7 cellular contexts compared by ENCODE assay signal in the genomic region with DNA sequence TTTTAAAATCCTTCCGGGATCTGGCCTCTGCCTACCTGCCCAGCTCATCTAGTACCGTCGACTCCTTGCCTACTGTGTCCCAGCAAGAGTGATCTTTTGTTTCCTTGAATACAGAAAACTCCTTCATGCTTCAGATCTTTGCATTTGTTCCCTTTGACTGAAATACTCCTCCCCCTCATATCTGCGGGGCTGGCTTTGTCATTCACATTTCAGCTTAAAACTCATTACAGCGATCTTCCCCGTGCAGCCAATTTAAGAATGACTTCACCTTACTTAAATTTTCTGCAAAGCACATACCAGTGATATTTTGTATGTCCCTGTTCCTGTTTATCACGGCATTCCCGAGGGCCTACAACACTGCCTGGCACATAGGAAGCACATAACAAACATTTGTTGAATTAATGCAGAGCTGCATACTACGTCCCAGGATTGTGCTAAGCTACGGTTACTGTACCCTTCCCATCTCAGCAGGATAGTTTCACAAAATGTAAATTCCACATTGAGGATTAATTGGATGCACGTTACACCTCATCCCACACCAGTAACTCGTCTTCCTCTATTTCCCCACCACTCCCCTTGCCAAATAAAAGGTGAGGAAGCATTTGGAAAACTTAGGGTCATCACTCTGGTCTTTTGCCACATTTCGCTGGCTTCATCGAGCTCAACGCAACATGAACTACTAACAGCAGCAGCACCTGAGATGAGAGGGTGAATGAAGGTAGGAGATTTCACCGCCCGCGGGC. TPM values are rescaled to one million over a fixed set of nuclear protein-coding genes. Genes with fewer than 3 reads are reported as not detected.
DNase-seq lines count a peak whose midpoint lies in the region; ATAC-seq, FAIRE-seq and TF ChIP-seq lines count a peak whose summit lies in the region.

No MANE protein-coding gene starts in this region.

- H3K4me1 Mint-ChIP-seq in activated T-helper 1 cell treated with anti-CD3 and anti-CD28 coated beads, Interleukin-12 subunit alpha, Interleukin-12 subunit beta, Interleukin-2, Interleukin-4 antibody, amounts not matched to agents 30 ng/mL and 10 ng/mL and 1 ng/mL, durations not matched to agents 14 hours and 24 hours and 36 hours (ENCODE audit: low read depth) = peaks cover 11% of the 10 kb centered on the region
- peaks cover 13% of the 10 kb centered on the region in 2 donors for H3K4me1 Mint-ChIP-seq in stimulated activated naive B cell treated with anti-CD40 and anti-IgM and Interleukin-4, amounts not matched to agents 10 μg/mL and 1 μg/mL and 100 μg/mL, for 72 hours

- peaks cover 36% of the 10 kb centered on the region for H3K79me2 ChIP-seq in keratinocyte (ENCODE audit: control insufficient read depth, insufficient read depth, low read length)

- H3K27me3 ChIP-seq in HUES48 (ENCODE audit: control insufficient read depth, insufficient read depth, low read length) = no peaks in the 10 kb centered on the region
- H3K27me3 ChIP-seq in keratinocyte (ENCODE audit: control insufficient read depth, extremely low read depth, insufficient read depth, low read length) = no peaks in the 10 kb centered on the region

- H2AFZ ChIP-seq in keratinocyte (ENCODE audit: control insufficient read depth, low read length) = peak overlapping the region; percentile 61

- no peak for TF ChIP-seq CTCF in keratinocyte (optimal IDR thresholded peaks at IDR 0.05 in 1 of 3, IDR thresholded peaks at IDR 0.05 in 1 of 3, conservative IDR thresholded peaks at IDR 0.05 in 1 of 3; ENCODE audit: extremely low read depth in 1 of 3, insufficient read depth in 2 of 3, low read length in 3 of 3)

- ATAC-seq in stimulated activated naive B cell treated with anti-CD40 and anti-IgM and Interleukin-4, amounts not matched to agents 10 μg/mL and 1 μg/mL and 100 μg/mL, for 72 hours (replicated peaks) = no peak
- ATAC-seq in HG02885 (IDR thresholded peaks at IDR 0.05; ENCODE audit: poor library complexity, unreplicated experiment) (no peak), GM21825 (IDR thresholded peaks at IDR 0.05; ENCODE audit: unreplicated experiment) (no peak)

- peaks cover 8% of the 10 kb centered on the region for H3K36me3 ChIP-seq in HUES48 (ENCODE audit: control insufficient read depth, insufficient read depth, low read length)
- H3K36me3 ChIP-seq in keratinocyte (ENCODE audit: control insufficient read depth in 2 of 2, extremely low read depth in 1 of 2, insufficient read depth in 2 of 2, low read length in 2 of 2) = no peaks in the 10 kb centered on the region

- peak overlapping the region; percentile 75 for H3K27ac Mint-ChIP-seq in activated T-helper 1 cell treated with anti-CD3 and anti-CD28 coated beads, Interleukin-12 subunit alpha, Interleukin-12 subunit beta, Interleukin-2, Interleukin-4 antibody, amounts not matched to agents 30 ng/mL and 10 ng/mL and 1 ng/mL, durations not matched to agents 14 hours and 24 hours and 36 hours
- peak overlapping the region; percentile 94 for H3K27ac Mint-ChIP-seq in stimulated activated naive B cell treated with anti-CD40 and anti-IgM and Interleukin-4, amounts not matched to agents 10 μg/mL and 1 μg/mL and 100 μg/mL, for 72 hours

- peak overlapping the region; percentile 90 for H3K27ac ChIP-seq in HUES48 (ENCODE audit: low read depth, low read length)
- H3K27ac ChIP-seq in keratinocyte (ENCODE audit: control insufficient read depth, insufficient read depth, low read length) = peak overlapping the region; percentile 16

- H3K4me3 ChIP-seq in HUES48 (ENCODE audit: low read depth, low read length) (peak overlapping the region; percentile 88), keratinocyte (ENCODE audit: control insufficient read depth in 2 of 3, extremely low read depth in 1 of 3, insufficient read depth in 2 of 3, low read depth in 1 of 3, low read length in 3 of 3) (peak overlapping the region; percentile 25 to 48 (median 34))

- dilution Hi-C loops in keratinocyte (cut with MboI; ENCODE audit: extremely low pct_ligation_motif_present, low sequenced_read_pairs) = no loop called here

- peaks cover 2% of the 10 kb centered on the region for H4K20me1 ChIP-seq in keratinocyte (ENCODE audit: control insufficient read depth, extremely low read depth, insufficient read depth, low read length)

- no peaks in the 10 kb centered on the region for H3K9me3 Mint-ChIP-seq in activated T-helper 1 cell treated with anti-CD3 and anti-CD28 coated beads, Interleukin-12 subunit alpha, Interleukin-12 subunit beta, Interleukin-2, Interleukin-4 antibody, amounts not matched to agents 30 ng/mL and 10 ng/mL and 1 ng/mL, durations not matched to agents 14 hours and 24 hours and 36 hours
- no peaks in the 10 kb centered on the region for H3K9me3 Mint-ChIP-seq in stimulated activated naive B cell treated with anti-CD40 and anti-IgM and Interleukin-4, amounts not matched to agents 10 μg/mL and 1 μg/mL and 100 μg/mL, for 72 hours

- H3K4me1 ChIP-seq in HUES48 (ENCODE audit: control insufficient read depth, insufficient read depth, low read length) = peaks cover 38% of the 10 kb centered on the region
- H3K4me1 ChIP-seq in keratinocyte (ENCODE audit: control insufficient read depth, extremely low read depth, insufficient read depth, low read length) = peaks cover 8% of the 10 kb centered on the region

- no peaks in the 10 kb centered on the region for H3K9me1 ChIP-seq in keratinocyte (ENCODE audit: control insufficient read depth, extremely low read depth, insufficient read depth, low read length)

- DNase-seq in activated T-helper 1 cell treated with anti-CD3 and anti-CD28 coated beads, Interleukin-12 subunit alpha, Interleukin-12 subunit beta, Interleukin-2, Interleukin-4 antibody, amounts not matched to agents 30 ng/mL and 10 ng/mL and 1 ng/mL, durations not matched to agents 14 hours and 24 hours and 36 hours (ENCODE audit: low spot score) = no peak
- DNase-seq in keratinocyte (ENCODE audit: low read depth, low spot score) = no peak
- no peak for DNase-seq in stimulated activated naive B cell treated with anti-CD40 and anti-IgM and Interleukin-4, amounts not matched to agents 10 μg/mL and 1 μg/mL and 100 μg/mL, for 72 hours
- DNase-seq in dermis blood vessel endothelial cell = no peak

- H3K4me2 ChIP-seq in keratinocyte (ENCODE audit: control insufficient read depth, extremely low read depth, insufficient read depth, low read depth, low read length) = peak overlapping the region; percentile 57

- intact Hi-C loops in activated T-helper 1 cell treated with anti-CD3 and anti-CD28 coated beads, Interleukin-12 subunit alpha, Interleukin-12 subunit beta, Interleukin-2, Interleukin-4 antibody, amounts not matched to agents 30 ng/mL and 10 ng/mL and 1 ng/mL, durations not matched to agents 14 hours and 24 hours and 36 hours (cut with micrococcal nuclease) = loop anchor here (1.0 to 10.0 kb wide), 14 partner anchors 52 to 1915 kb away; a partner anchor contains a TSS

- peak overlapping the region; percentile 27 for H3K9ac ChIP-seq in HUES48 (ENCODE audit: low read depth, low read length)
- H3K9ac ChIP-seq in keratinocyte (ENCODE audit: control insufficient read depth, extremely low read depth, insufficient read depth, low read length) = peak overlapping the region; percentile 8

- FAIRE-seq in keratinocyte (lab: Jason Lieb, UNC) = no peak

- no peaks in the 10 kb centered on the region for H3K27me3 Mint-ChIP-seq in activated T-helper 1 cell treated with anti-CD3 and anti-CD28 coated beads, Interleukin-12 subunit alpha, Interleukin-12 subunit beta, Interleukin-2, Interleukin-4 antibody, amounts not matched to agents 30 ng/mL and 10 ng/mL and 1 ng/mL, durations not matched to agents 14 hours and 24 hours and 36 hours (ENCODE audit: insufficient read depth)
- H3K27me3 Mint-ChIP-seq in stimulated activated naive B cell treated with anti-CD40 and anti-IgM and Interleukin-4, amounts not matched to agents 10 μg/mL and 1 μg/mL and 100 μg/mL, for 72 hours = no peaks in the 10 kb centered on the region

- H3K4me3 Mint-ChIP-seq in activated T-helper 1 cell treated with anti-CD3 and anti-CD28 coated beads, Interleukin-12 subunit alpha, Interleukin-12 subunit beta, Interleukin-2, Interleukin-4 antibody, amounts not matched to agents 30 ng/mL and 10 ng/mL and 1 ng/mL, durations not matched to agents 14 hours and 24 hours and 36 hours = peak overlapping the region; percentile 83
- H3K4me3 Mint-ChIP-seq in stimulated activated naive B cell treated with anti-CD40 and anti-IgM and Interleukin-4, amounts not matched to agents 10 μg/mL and 1 μg/mL and 100 μg/mL, for 72 hours = peak overlapping the region in 1 of 2 donors; percentile 85

- H3K36me3 Mint-ChIP-seq in activated T-helper 1 cell treated with anti-CD3 and anti-CD28 coated beads, Interleukin-12 subunit alpha, Interleukin-12 subunit beta, Interleukin-2, Interleukin-4 antibody, amounts not matched to agents 30 ng/mL and 10 ng/mL and 1 ng/mL, durations not matched to agents 14 hours and 24 hours and 36 hours (ENCODE audit: low read depth) = peaks cover 4% of the 10 kb centered on the region
- peaks cover 2 to 4% of the 10 kb centered on the region in 2 donors for H3K36me3 Mint-ChIP-seq in stimulated activated naive B cell treated with anti-CD40 and anti-IgM and Interleukin-4, amounts not matched to agents 10 μg/mL and 1 μg/mL and 100 μg/mL, for 72 hours

- H3K9me3 ChIP-seq in HUES48 (ENCODE audit: control insufficient read depth, insufficient read depth, low read length) = no peaks in the 10 kb centered on the region
- H3K9me3 ChIP-seq in keratinocyte (ENCODE audit: control insufficient read depth, low read depth, low read length) = no peaks in the 10 kb centered on the region

RNA-seq across cellular contexts. Expression of a gene that starts 0.8 kb away (rescaled TPM):
- 31.1 and 32.8 TPM in 2 replicates for total RNA-seq in activated T-helper 1 cell treated with anti-CD3 and anti-CD28 coated beads, Interleukin-12 subunit alpha, Interleukin-12 subunit beta, Interleukin-2, Interleukin-4 antibody, amounts not matched to agents 30 ng/mL and 10 ng/mL and 1 ng/mL, durations not matched to agents 14 hours and 24 hours and 36 hours
- polyA plus RNA-seq in keratinocyte = 22.8 to 33.9 TPM (median 23.0 TPM) in 3 replicates
- 7.8 TPM for polyA plus RNA-seq in keratinocyte (2011; ENCODE audit: low read depth)
- polyA plus RNA-seq in keratinocyte (2011; cell fraction: cytosol; rRNA removed) = 18.4 and 37.0 TPM in 2 replicates
- polyA plus RNA-seq in keratinocyte (2011; cell fraction: nucleus; rRNA removed) = 16.4 and 16.6 TPM in 2 replicates
- 18.5 and 23.3 TPM in 2 replicates for polyA plus RNA-seq in keratinocyte (2012; ENCODE audit: low replicate concordance)
- polyA minus RNA-seq in keratinocyte = 9.7 to 40.2 TPM (median 30.9 TPM) in 3 replicates
- polyA minus RNA-seq in keratinocyte (2011; cell fraction: cytosol; rRNA and poly(A)+ RNA removed) = 24.4 TPM
- polyA minus RNA-seq in keratinocyte (2011; cell fraction: nucleus; rRNA and poly(A)+ RNA removed) = 10.0 and 19.8 TPM in 2 replicates
- 57.5 and 63.7 TPM in 2 replicates for total RNA-seq in dermis blood vessel endothelial cell
